ENCODE assay signal across 18 cellular contexts in the genomic region with DNA sequence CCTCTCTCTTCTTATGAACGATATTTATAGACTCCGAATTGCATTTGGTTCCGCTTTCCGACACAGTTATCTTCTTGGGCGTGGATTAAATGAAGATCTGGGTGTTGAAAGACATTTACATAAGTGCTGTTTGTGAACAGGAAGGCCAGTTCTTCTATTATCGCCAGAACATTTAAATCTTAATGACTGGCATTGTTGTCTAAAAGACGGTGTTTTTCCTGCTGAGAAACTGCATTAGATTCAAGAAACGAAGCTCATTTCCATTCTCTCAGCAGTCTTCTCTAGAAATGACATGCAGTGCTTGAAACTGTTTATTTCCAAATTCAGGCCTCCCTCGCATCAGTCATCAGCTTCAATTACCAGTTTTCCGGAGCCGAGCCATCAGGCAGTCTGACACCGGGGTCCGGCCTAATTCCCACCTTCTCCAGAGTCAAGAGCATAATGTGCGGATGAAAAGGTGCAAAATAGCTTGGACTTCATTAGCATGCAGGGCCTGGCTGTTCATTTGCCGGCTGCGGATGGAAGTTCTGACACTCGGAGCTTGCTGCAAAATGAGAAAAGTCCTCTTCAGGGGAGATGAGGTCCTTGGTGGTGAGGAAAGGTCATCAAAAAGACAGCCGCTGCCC. TPM values are rescaled to one million over a fixed set of nuclear protein-coding genes. Genes with fewer than 3 reads are reported as not detected.
A peak's percentile ranks its signal among the peaks of the same experiment; 100 is the strongest.
DNase-seq lines count a peak whose midpoint lies in the region; ATAC-seq and TF ChIP-seq lines count a peak whose summit lies in the region.
"Had no signal": no experiment of that assay in that cellular context is flagged by ENCODE, and none has a peak within 500 bp of the region (broad histone marks: within the 10 kb centered on the region; RNA-seq: fewer than 3 reads in every experiment).

No MANE protein-coding gene starts in this region.

- H3K27ac Mint-ChIP-seq in osteocyte (ENCODE audit: unreplicated experiment), result no peak overlapping the region
- H3K27ac Mint-ChIP-seq: activated naive CD8-positive, alpha-beta T cell treated with anti-CD3 and anti-CD28 coated beads, Interleukin-2, amount 50 U/mL, for 24 hours; naive thymus-derived CD8-positive, alpha-beta T cell; type B pancreatic cell had no signal

- no peaks in the 10 kb centered on the region for H3K36me3 Mint-ChIP-seq in osteocyte (ENCODE audit: unreplicated experiment)
- H3K36me3 Mint-ChIP-seq: naive thymus-derived CD8-positive, alpha-beta T cell; type B pancreatic cell had no signal

- peak overlapping the region; percentile 60 for H3K4me2 ChIP-seq in DOHH2 (ENCODE audit: low read length)

- H3K9me2 ChIP-seq in DOHH2 (replicated peaks; ENCODE audit: control insufficient read depth, low read length), result no peaks in the 10 kb centered on the region

- peak in 2 of 3 experiments; percentile 82 to 93 for DNase-seq in NCI-H1417 (lab: John Stamatoyannopoulos, UW)
- DNase-seq in SJCRH30, result no peak
- no peak for DNase-seq in stimulated activated naive CD8-positive, alpha-beta T cell treated with anti-CD3 and anti-CD28 coated beads, Interleukin-15, Interleukin-2, amounts not matched to agents 100 U/mL and 50 U/mL, for 24 hours
- no peak for DNase-seq in osteocyte (ENCODE audit: extremely low spot score, unreplicated experiment)
- DNase-seq: activated CD4-positive, CD25-positive, alpha-beta regulatory T cell treated with anti-CD3 and anti-CD28 coated beads, Interleukin-2, amount 50 U/mL, for 72 hours; activated naive CD8-positive, alpha-beta T cell treated with anti-CD3 and anti-CD28 coated beads, Interleukin-2, amount 50 U/mL, for 24 hours; AML-193; glutamatergic neuron; left cardiac atrium; naive thymus-derived CD8-positive, alpha-beta T cell; right cardiac atrium; SW 1271 had no signal

- H3K4me1 ChIP-seq in DOHH2 (ENCODE audit: control insufficient read depth, low read length) (peaks cover 20% of the 10 kb centered on the region), SJCRH30 (peaks cover 10% of the 10 kb centered on the region), iPS-20b (ENCODE audit: insufficient read depth, low read length) (peaks cover 28% of the 10 kb centered on the region)

- TF ChIP-seq CTCF in DOHH2 (IDR thresholded peaks at IDR 0.05; ENCODE audit: low read depth, low read length, poor library complexity, severe bottlenecking) (no peak), osteocyte (IDR thresholded peaks at IDR 0.05) (no peak)

- H3K4me3 ChIP-seq in DOHH2 (ENCODE audit: low read length) (peak overlapping the region; percentile 41), SJCRH30 (peak overlapping the region; percentile 29), iPS-20b (ENCODE audit: low read length) (peak overlapping the region; percentile 41; the same call in 1 of the 2 replicates)

- H3F3A ChIP-seq in DOHH2 (ENCODE audit: control insufficient read depth, insufficient read depth), result no peaks in the 10 kb centered on the region

- H3K27ac ChIP-seq in DOHH2 (ENCODE audit: low read depth, low read length) (peak overlapping the region; percentile 24; the same call in 1 of the 2 replicates), SJCRH30 (no peak overlapping the region), iPS-20b (ENCODE audit: low read length) (no peak overlapping the region)

- ATAC-seq in HG03135 (IDR thresholded peaks at IDR 0.05; ENCODE audit: unreplicated experiment), result no peak
- ATAC-seq in stimulated activated naive CD8-positive, alpha-beta T cell treated with anti-CD3 and anti-CD28 coated beads, Interleukin-15, Interleukin-2, amounts not matched to agents 100 U/mL and 50 U/mL, for 24 hours, result no peak
- ATAC-seq in HG03571 (IDR thresholded peaks at IDR 0.05; ENCODE audit: unreplicated experiment), result no peak
- ATAC-seq: activated naive CD8-positive, alpha-beta T cell treated with anti-CD3 and anti-CD28 coated beads, Interleukin-2, amount 50 U/mL, for 24 hours; HepG2; left cardiac atrium; naive thymus-derived CD8-positive, alpha-beta T cell; right cardiac atrium had no signal

- peaks cover 68% of the 10 kb centered on the region for H3K27me3 Mint-ChIP-seq in osteocyte (ENCODE audit: unreplicated experiment)

- H3K79me2 ChIP-seq in DOHH2 (ENCODE audit: control insufficient read depth, low read length), result no peaks in the 10 kb centered on the region

- no peaks in the 10 kb centered on the region for H4K20me1 ChIP-seq in DOHH2 (ENCODE audit: control insufficient read depth, insufficient read depth, low read depth, low read length)

- H3K36me3 ChIP-seq in DOHH2 (ENCODE audit: control insufficient read depth, low read length) (no peaks in the 10 kb centered on the region), SJCRH30 (no peaks in the 10 kb centered on the region), iPS-20b (ENCODE audit: insufficient read depth, low read depth, low read length) (no peaks in the 10 kb centered on the region)

- H3K27me3 ChIP-seq in DOHH2 (ENCODE audit: control insufficient read depth, low read length) (no peaks in the 10 kb centered on the region), SJCRH30 (no peaks in the 10 kb centered on the region), iPS-20b (ENCODE audit: insufficient read depth, low read length) (peaks cover 46% of the 10 kb centered on the region)

- H3K9ac ChIP-seq in iPS-20b (ENCODE audit: low read depth, low read length), result peak overlapping the region; percentile 9; the same call in 1 of the 2 replicates

- no peak overlapping the region for H3K4me3 Mint-ChIP-seq in osteocyte (ENCODE audit: unreplicated experiment)
- H3K4me3 Mint-ChIP-seq: activated naive CD8-positive, alpha-beta T cell treated with anti-CD3 and anti-CD28 coated beads, Interleukin-2, amount 50 U/mL, for 24 hours; naive thymus-derived CD8-positive, alpha-beta T cell; type B pancreatic cell had no signal

- H3K9me3 Mint-ChIP-seq in osteocyte (ENCODE audit: unreplicated experiment), result no peaks in the 10 kb centered on the region
- H3K9me3 Mint-ChIP-seq: activated naive CD8-positive, alpha-beta T cell treated with anti-CD3 and anti-CD28 coated beads, Interleukin-2, amount 50 U/mL, for 24 hours; naive thymus-derived CD8-positive, alpha-beta T cell; type B pancreatic cell had no signal

- H3K4me1 Mint-ChIP-seq in osteocyte (ENCODE audit: unreplicated experiment), result no peaks in the 10 kb centered on the region
- H3K4me1 Mint-ChIP-seq: activated naive CD8-positive, alpha-beta T cell treated with anti-CD3 and anti-CD28 coated beads, Interleukin-2, amount 50 U/mL, for 24 hours had no signal

- H3K9me3 ChIP-seq in DOHH2 (ENCODE audit: control insufficient read depth, insufficient read depth, low read length), result no peaks in the 10 kb centered on the region
- H3K9me3 ChIP-seq in SJCRH30 (replicated peaks), result no peaks in the 10 kb centered on the region
- H3K9me3 ChIP-seq in iPS-20b (ENCODE audit: insufficient read depth, low read depth, low read length), result no peaks in the 10 kb centered on the region

RNA-seq across cellular contexts. Expression of a gene that starts 15.9 kb away (rescaled TPM):
- not detected in 2 replicates for total RNA-seq in SJCRH30 (2014; rRNA removed; shearing (Covaris generic))
- not detected in 2 replicates for total RNA-seq in osteocyte
- total RNA-seq: HepG2; left cardiac atrium; naive thymus-derived CD8-positive, alpha-beta T cell; right cardiac atrium had no signal

RNA-seq across cellular contexts. Expression of a gene that starts 35.7 kb away (rescaled TPM):
- total RNA-seq in SJCRH30 (2014; rRNA removed; shearing (Covaris generic)), result 17.8 and 18.3 TPM in 2 replicates
- total RNA-seq in osteocyte, result 16.9 and 21.2 TPM in 2 replicates

Comparison
In these comparisons a context has a peak if more than half of its experiments do, and no peak if none do; other contexts are left out.
1. DNase-seq: peak in NCI-H1417 (2 of 3); none in SJCRH30 (0 of 2), stimulated activated naive CD8-positive, alpha-beta T cell treated with anti-CD3 and anti-CD28 coated beads, Interleukin-15, Interleukin-2, amounts not matched to agents 100 U/mL and 50 U/mL, for 24 hours (single experiment) and osteocyte (single experiment).
2. Peak in every context shown above with its lines, with median percentiles within 50 percentile points of each other: H3K4me3 ChIP-seq.